In the genomic region with DNA sequence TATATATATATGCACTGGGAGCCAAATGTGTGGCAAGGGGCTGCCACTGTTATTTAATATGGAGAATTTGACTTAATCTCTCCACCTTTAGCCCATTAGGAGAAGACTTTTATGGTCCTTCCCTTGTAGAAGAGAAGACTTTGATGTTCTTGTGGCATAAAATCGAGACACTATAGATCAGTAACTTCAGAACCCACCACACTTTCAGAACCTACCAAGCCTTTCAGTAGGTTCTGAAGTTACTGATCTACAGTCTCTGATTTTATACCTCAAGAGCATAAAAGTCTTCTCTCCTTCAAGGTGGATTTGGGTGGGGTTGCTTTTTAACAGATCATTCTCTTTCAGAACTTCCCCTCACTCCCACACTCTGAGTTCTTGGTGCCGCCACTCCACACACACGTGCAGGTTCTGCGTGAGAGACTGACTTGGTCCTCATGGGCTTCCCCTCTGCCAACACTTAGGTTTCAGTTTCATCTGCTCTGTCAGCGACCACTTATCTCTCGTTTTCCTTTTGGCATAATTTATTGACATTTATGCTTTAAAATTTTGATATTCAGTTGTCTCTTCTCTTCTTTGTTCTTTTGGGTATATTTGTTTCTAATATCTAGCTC, we compare ENCODE assay signal across 13 cellular contexts.
"Had no signal": no experiment of that assay in that cellular context is flagged by ENCODE, and none has a peak within 500 bp of the region (broad histone marks: within the 10 kb centered on the region; RNA-seq: fewer than 3 reads in every experiment).

No MANE protein-coding gene starts in this region.

- H3K4me1 ChIP-seq: lower lobe of right lung, pancreas had no signal

- FAIRE-seq: astrocyte, endometrium had no signal

- DNase-seq: activated B cell treated with CpG ODN at 0.5 μM for 24 hours; activated CD4-positive, alpha-beta T cell treated with anti-CD3 and anti-CD28 coated beads, Interleukin-2, amount 10 ng/mL, durations not matched to agents 7 days and 5 days; activated CD8-positive, alpha-beta memory T cell treated with anti-CD3 and anti-CD28 coated beads for 24 hours; activated naive CD4-positive, alpha-beta T cell treated with anti-CD3 and anti-CD28 coated beads for 36 hours; glutamatergic neuron; lower lobe of right lung; midbrain; pancreas; stimulated activated CD4-positive, alpha-beta T cell treated with anti-CD3 and anti-CD28 coated beads, Interleukin-2, amount 100 ng/mL, for 48 hours had no signal

- H3K4me3 ChIP-seq: lower lobe of right lung, pancreas had no signal

- ATAC-seq: activated T-helper 17 cell treated with anti-CD3 and anti-CD28 coated beads, Interleukin-2, amount 50 U/mL, for 72 hours; esophagus mucosa; lower lobe of right lung; pancreas had no signal

- H3K36me3 ChIP-seq: lower lobe of right lung, pancreas had no signal

- H3K27me3 ChIP-seq: pancreas had no signal

- H3K9me3 ChIP-seq: lower lobe of right lung, pancreas had no signal

- H3K27ac ChIP-seq: lower lobe of right lung, pancreas had no signal
